21 cellular contexts compared by ENCODE assay signal in genomic region chr5:38379360-38379827, GRCh38.
A peak's percentile ranks its signal among the peaks of the same experiment; 100 is the strongest.
DNase-seq lines count a peak whose midpoint lies in the region; ATAC-seq and TF ChIP-seq lines count a peak whose summit lies in the region.
"Had no signal": no experiment of that assay in that cellular context is flagged by ENCODE, and none has a peak within 500 bp of the region (broad histone marks: within the 10 kb centered on the region; RNA-seq: fewer than 3 reads in every experiment).

No MANE protein-coding gene starts in this region.

- H2AFZ ChIP-seq in GM23338 (no peak overlapping the region), neural progenitor cell (replicated peaks) (no peak overlapping the region)

- H3K4me3 ChIP-seq in GM23338 (no peak overlapping the region), NB4 (ENCODE audit: low read depth, low read length) (no peak overlapping the region), neural progenitor cell (no peak overlapping the region)
- H3K4me3 ChIP-seq: sigmoid colon, upper lobe of right lung had no signal

- 0 out of 2 replicates have a peak overlapping the region, but pooled peaks have one; percentile 50 for H3K27ac ChIP-seq in GM23338 (ENCODE audit: low read depth)
- H3K27ac ChIP-seq in neural progenitor cell: no peak overlapping the region
- H3K27ac ChIP-seq: RWPE1, sigmoid colon, upper lobe of right lung had no signal

- TF ChIP-seq CTCF in GM23338 (conservative IDR thresholded peaks at IDR 0.05; ENCODE audit: low read depth in 2 of 2) (no peak), NB4 (IDR thresholded peaks at IDR 0.05; ENCODE audit: low read depth, low read length) (no peak), neural progenitor cell (IDR thresholded peaks at IDR 0.05) (no peak)

- H3K9me2 ChIP-seq in GM23338 (ENCODE audit: insufficient read depth): no peaks in the 10 kb centered on the region

- H3K79me2 ChIP-seq in GM23338 (replicated peaks; ENCODE audit: insufficient read depth) (no peaks in the 10 kb centered on the region), neural progenitor cell (ENCODE audit: low read depth) (no peaks in the 10 kb centered on the region)

- H3K9ac ChIP-seq in neural progenitor cell: no peak overlapping the region

- TF ChIP-seq POLR2A in NB4 (IDR thresholded peaks at IDR 0.05; ENCODE audit: extremely low read depth, insufficient read length): no peak

- H3K27ac Mint-ChIP-seq in GM23338 (peak overlapping the region; percentile 85), neural progenitor cell (peak overlapping the region; percentile 91)
- H3K27ac Mint-ChIP-seq: stimulated activated naive CD8-positive, alpha-beta T cell treated with anti-CD3 and anti-CD28 coated beads, Interleukin-15, amount 100 ng/mL, for 72 hours had no signal

- H3K9me3 Mint-ChIP-seq in GM23338: no peaks in the 10 kb centered on the region; the same call in 2 of the 3 replicates
- H3K9me3 Mint-ChIP-seq in neural progenitor cell: no peaks in the 10 kb centered on the region
- H3K9me3 Mint-ChIP-seq: stimulated activated naive CD8-positive, alpha-beta T cell treated with anti-CD3 and anti-CD28 coated beads, Interleukin-15, amount 100 ng/mL, for 72 hours had no signal

- H3K27me3 Mint-ChIP-seq in GM23338 (ENCODE audit: insufficient read depth, low read depth, poor library complexity): peaks cover 4% of the 10 kb centered on the region
- H3K27me3 Mint-ChIP-seq in neural progenitor cell (ENCODE audit: insufficient read depth, low read depth): peaks cover 2% of the 10 kb centered on the region

- H3K27me3 ChIP-seq in GM23338 (ENCODE audit: insufficient read depth) (no peaks in the 10 kb centered on the region), neural progenitor cell (peaks cover 81% of the 10 kb centered on the region)
- H3K27me3 ChIP-seq: sigmoid colon had no signal

- H3K4me1 Mint-ChIP-seq in GM23338 (peaks cover 52% of the 10 kb centered on the region), neural progenitor cell (peaks cover 36% of the 10 kb centered on the region)

- H3K4me3 Mint-ChIP-seq in GM23338: peak overlapping the region; percentile 31; the same call in 1 of the 3 replicates
- H3K4me3 Mint-ChIP-seq in neural progenitor cell: no peak overlapping the region
- H3K4me3 Mint-ChIP-seq: stimulated activated naive CD8-positive, alpha-beta T cell treated with anti-CD3 and anti-CD28 coated beads, Interleukin-15, amount 100 ng/mL, for 72 hours had no signal

- no peaks in the 10 kb centered on the region for H4K20me1 ChIP-seq in GM23338 (replicated peaks; ENCODE audit: insufficient read depth)
- H4K20me1 ChIP-seq in neural progenitor cell (ENCODE audit: low read depth): peaks cover 20% of the 10 kb centered on the region

- no peaks in the 10 kb centered on the region for H3K9me3 ChIP-seq in neural progenitor cell (ENCODE audit: low read depth)
- H3K9me3 ChIP-seq: sigmoid colon, upper lobe of right lung had no signal

- H3K36me3 ChIP-seq in GM23338 (ENCODE audit: insufficient read depth) (no peaks in the 10 kb centered on the region), neural progenitor cell (no peaks in the 10 kb centered on the region)
- H3K36me3 ChIP-seq: sigmoid colon, upper lobe of right lung had no signal

- H3K4me2 ChIP-seq in GM23338 (peak overlapping the region; percentile 49), neural progenitor cell (peak overlapping the region; percentile 58)

- H3K36me3 Mint-ChIP-seq in GM23338 (ENCODE audit: low read depth) (no peaks in the 10 kb centered on the region), neural progenitor cell (no peaks in the 10 kb centered on the region)

- DNase-seq in GM23338 (ENCODE audit: low spot score) (peak; percentile 59), NB4 (ENCODE audit: low read depth) (peak; percentile 21), ecto neural progenitor cell (ENCODE audit: low spot score) (peak; percentile 69), neural progenitor cell (ENCODE audit: low spot score) (peak; percentile 82)
- DNase-seq: activated CD4-positive, alpha-beta T cell treated with anti-CD3 and anti-CD28 coated beads for 48 hours; activated CD8-positive, alpha-beta memory T cell treated with anti-CD3 and anti-CD28 coated beads, Interleukin-2, amount 50 U/mL, for 48 hours; activated gamma-delta T cell; amygdala; hippocampal formation; NCI-H1436; NCI-H226; NK-92 treated with Interleukin-12 subunit alpha and Interleukin-12 subunit beta, amount 100 ng/mL, for 24 hours; occipital lobe; sigmoid colon; stimulated activated CD4-positive, alpha-beta T cell treated with anti-CD3 and anti-CD28 coated beads, Interleukin-1b, Interleukin-23, amount 100 ng/mL, for 48 hours; stimulated activated naive CD8-positive, alpha-beta T cell treated with anti-CD3 and anti-CD28 coated beads, Interleukin-15, amount 100 ng/mL, for 72 hours; upper lobe of right lung had no signal

- no peaks in the 10 kb centered on the region for H3F3A ChIP-seq in GM23338 (replicated peaks; ENCODE audit: low read depth)
- H3F3A ChIP-seq in neural progenitor cell (ENCODE audit: low read depth): peaks cover 19% of the 10 kb centered on the region

- H3K4me1 ChIP-seq in GM23338 (ENCODE audit: insufficient read depth) (peaks cover 22% of the 10 kb centered on the region), neural progenitor cell (peaks cover 38% of the 10 kb centered on the region)
- H3K4me1 ChIP-seq: sigmoid colon, upper lobe of right lung had no signal

- ATAC-seq in GM23338: peak; percentile 76
- ATAC-seq in GM18868 (IDR thresholded peaks at IDR 0.05; ENCODE audit: unreplicated experiment): no peak
- ATAC-seq in GM18858 (IDR thresholded peaks at IDR 0.05; ENCODE audit: unreplicated experiment): no peak
- no peak for ATAC-seq in GM21619 (IDR thresholded peaks at IDR 0.05; ENCODE audit: unreplicated experiment)
- ATAC-seq: stimulated activated naive CD8-positive, alpha-beta T cell treated with anti-CD3 and anti-CD28 coated beads, Interleukin-15, amount 100 ng/mL, for 72 hours; upper lobe of right lung had no signal

TF ChIP-seq in GM23338, 12 proteins besides CTCF, POLR2A, EP300 and RAD21 (continues in another document):
- TF ChIP-seq ZNF114 (CRISPR knock-in tag; IDR thresholded peaks at IDR 0.05) (no peak), ZNF462 (CRISPR knock-in tag; IDR thresholded peaks at IDR 0.05) (peak; percentile 65; the same call in 1 of the 2 replicates), EZH2 (IDR thresholded peaks at IDR 0.05; ENCODE audit: low read depth, unreplicated experiment) (no peak), JUNB (IDR thresholded peaks at IDR 0.05; ENCODE audit: unreplicated experiment) (no peak)

Comparison
In these comparisons a context has a peak if more than half of its experiments do, and no peak if none do; other contexts are left out.
1. DNase-seq: peak in every context shown above with its lines; median percentile 82 in neural progenitor cell; 69 in ecto neural progenitor cell; 59 in GM23338; 21 in NB4.